ENCODE assay signal across 17 cellular contexts in genomic region chr7:33471636-33472242, GRCh38.
DNase-seq lines count a peak whose midpoint lies in the region; ATAC-seq and TF ChIP-seq lines count a peak whose summit lies in the region.
"Had no signal": no experiment of that assay in that cellular context is flagged by ENCODE, and none has a peak within 500 bp of the region (broad histone marks: within the 10 kb centered on the region; RNA-seq: fewer than 3 reads in every experiment).

No MANE protein-coding gene starts in this region.

- 86 to 93% methylated on average over 3 of the region's 3 CpGs for WGBS in testis, 2 donors

- no peaks in the 10 kb centered on the region for H3K36me3 ChIP-seq in testis (ENCODE audit: low read depth, missing control alignments)
- H3K36me3 ChIP-seq: ascending aorta, spleen had no signal

- intact Hi-C loops in testis (cut with DNase I; ENCODE audit: low total_unique reads), result no loop called here

- no peak overlapping the region for H3K4me3 ChIP-seq in testis
- H3K4me3 ChIP-seq: ascending aorta, hepatocyte, spleen had no signal

- no peak for TF ChIP-seq CTCF in testis (IDR thresholded peaks at IDR 0.05)

- H3K4me1 ChIP-seq in testis, result no peaks in the 10 kb centered on the region
- H3K4me1 ChIP-seq: ascending aorta, spleen had no signal

- ATAC-seq in GM18511 (IDR thresholded peaks at IDR 0.05; ENCODE audit: unreplicated experiment) (peak; percentile 80), HG02588 (IDR thresholded peaks at IDR 0.05; ENCODE audit: unreplicated experiment) (peak; percentile 69), HG03432 (IDR thresholded peaks at IDR 0.05; ENCODE audit: unreplicated experiment) (peak; percentile 87), GM21576 (IDR thresholded peaks at IDR 0.05; ENCODE audit: unreplicated experiment) (no peak)

- TF ChIP-seq POLR2A in testis (IDR thresholded peaks at IDR 0.05), result no peak

- H3K9me3 ChIP-seq in testis, result no peaks in the 10 kb centered on the region
- H3K9me3 ChIP-seq: ascending aorta had no signal

- H3K27ac ChIP-seq in testis, result no peak overlapping the region
- H3K27ac ChIP-seq: ascending aorta, hepatocyte had no signal

- peak; percentile 75 for DNase-seq in myocyte (ENCODE audit: low read depth)
- no peak for DNase-seq in cerebellar nuclear complex (lab: John Stamatoyannopoulos, UW)
- no peak for DNase-seq in COLO668 (lab: John Stamatoyannopoulos, UW; ENCODE audit: unreplicated experiment)
- DNase-seq in testis, result no peak
- DNase-seq: activated CD4-positive, alpha-beta T cell treated with anti-CD3 and anti-CD28 coated beads for 48 hours; erythroblast; kidney glomerular epithelial cell; NCI-H2029; NCI-H774; spleen; substantia nigra had no signal

- H3K27me3 ChIP-seq in testis, result no peaks in the 10 kb centered on the region
- H3K27me3 ChIP-seq: ascending aorta, hepatocyte, spleen had no signal
